Comparison of ENCODE assay signal across 1 cellular context in the genomic region with DNA sequence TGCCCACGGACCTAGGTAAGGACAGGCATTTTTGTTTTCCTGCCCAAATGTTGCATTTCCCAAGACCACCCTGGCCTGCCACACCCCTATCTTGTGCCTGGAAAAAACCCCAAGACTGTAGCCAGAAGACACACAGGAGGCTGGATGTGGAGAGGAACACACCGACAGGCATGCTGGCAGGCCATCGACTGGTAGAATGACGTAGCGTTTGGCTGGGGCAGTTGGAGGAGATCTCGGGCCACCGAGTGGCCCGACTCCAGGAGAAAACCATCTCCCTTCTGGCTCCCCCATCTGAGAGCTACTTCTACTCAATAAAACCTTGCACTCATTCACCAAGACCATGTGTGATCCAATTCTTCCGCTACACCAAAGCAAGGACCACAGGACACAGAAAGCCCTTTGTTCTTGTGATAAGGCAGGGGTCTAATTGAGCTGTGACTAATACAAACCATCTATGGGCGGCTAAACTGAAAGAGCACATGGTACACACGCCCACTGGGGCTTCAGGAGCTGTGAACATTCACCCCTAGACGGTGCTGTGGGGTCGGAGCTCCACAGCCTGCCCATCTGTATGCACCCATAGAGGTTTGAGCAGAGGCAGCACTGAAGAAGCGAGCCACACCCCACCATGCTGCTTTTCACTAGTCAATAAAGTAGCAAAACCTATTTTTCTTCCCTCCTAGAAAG.
TF ChIP-seq lines count a peak whose summit lies in the region.

No MANE protein-coding gene starts in this region.

TF ChIP-seq in K562, 482 proteins besides CTCF, POLR2A, EP300 and RAD21 (continued from another document and continues in another):
- TF ChIP-seq, protein P1, sequence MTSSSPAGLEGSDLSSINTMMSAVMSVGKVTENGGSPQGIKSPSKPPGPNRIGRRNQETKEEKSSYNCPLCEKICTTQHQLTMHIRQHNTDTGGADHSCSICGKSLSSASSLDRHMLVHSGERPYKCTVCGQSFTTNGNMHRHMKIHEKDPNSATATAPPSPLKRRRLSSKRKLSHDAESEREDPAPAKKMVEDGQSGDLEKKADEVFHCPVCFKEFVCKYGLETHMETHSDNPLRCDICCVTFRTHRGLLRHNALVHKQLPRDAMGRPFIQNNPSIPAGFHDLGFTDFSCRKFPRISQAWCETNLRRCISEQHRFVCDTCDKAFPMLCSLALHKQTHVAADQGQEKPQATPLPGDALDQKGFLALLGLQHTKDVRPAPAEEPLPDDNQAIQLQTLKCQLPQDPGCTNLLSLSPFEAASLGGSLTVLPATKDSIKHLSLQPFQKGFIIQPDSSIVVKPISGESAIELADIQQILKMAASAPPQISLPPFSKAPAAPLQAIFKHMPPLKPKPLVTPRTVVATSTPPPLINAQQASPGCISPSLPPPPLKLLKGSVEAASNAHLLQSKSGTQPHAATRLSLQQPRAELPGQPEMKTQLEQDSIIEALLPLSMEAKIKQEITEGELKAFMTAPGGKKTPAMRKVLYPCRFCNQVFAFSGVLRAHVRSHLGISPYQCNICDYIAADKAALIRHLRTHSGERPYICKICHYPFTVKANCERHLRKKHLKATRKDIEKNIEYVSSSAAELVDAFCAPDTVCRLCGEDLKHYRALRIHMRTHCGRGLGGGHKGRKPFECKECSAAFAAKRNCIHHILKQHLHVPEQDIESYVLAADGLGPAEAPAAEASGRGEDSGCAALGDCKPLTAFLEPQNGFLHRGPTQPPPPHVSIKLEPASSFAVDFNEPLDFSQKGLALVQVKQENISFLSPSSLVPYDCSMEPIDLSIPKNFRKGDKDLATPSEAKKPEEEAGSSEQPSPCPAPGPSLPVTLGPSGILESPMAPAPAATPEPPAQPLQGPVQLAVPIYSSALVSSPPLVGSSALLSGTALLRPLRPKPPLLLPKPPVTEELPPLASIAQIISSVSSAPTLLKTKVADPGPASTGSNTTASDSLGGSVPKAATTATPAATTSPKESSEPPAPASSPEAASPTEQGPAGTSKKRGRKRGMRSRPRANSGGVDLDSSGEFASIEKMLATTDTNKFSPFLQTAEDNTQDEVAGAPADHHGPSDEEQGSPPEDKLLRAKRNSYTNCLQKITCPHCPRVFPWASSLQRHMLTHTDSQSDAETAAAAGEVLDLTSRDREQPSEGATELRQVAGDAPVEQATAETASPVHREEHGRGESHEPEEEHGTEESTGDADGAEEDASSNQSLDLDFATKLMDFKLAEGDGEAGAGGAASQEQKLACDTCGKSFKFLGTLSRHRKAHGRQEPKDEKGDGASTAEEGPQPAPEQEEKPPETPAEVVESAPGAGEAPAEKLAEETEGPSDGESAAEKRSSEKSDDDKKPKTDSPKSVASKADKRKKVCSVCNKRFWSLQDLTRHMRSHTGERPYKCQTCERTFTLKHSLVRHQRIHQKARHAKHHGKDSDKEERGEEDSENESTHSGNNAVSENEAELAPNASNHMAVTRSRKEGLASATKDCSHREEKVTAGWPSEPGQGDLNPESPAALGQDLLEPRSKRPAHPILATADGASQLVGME (CRISPR knock-in tag; IDR thresholded peaks at IDR 0.05), result no peak
- no peak for TF ChIP-seq TEAD1 (CRISPR knock-in tag; IDR thresholded peaks at IDR 0.05)
- no peak for TF ChIP-seq GATAD2A (IDR thresholded peaks at IDR 0.05)
- no peak for TF ChIP-seq ZNF197 (CRISPR knock-in tag; IDR thresholded peaks at IDR 0.05; ENCODE audit: low read depth)
- no peak for TF ChIP-seq CCAR2 (IDR thresholded peaks at IDR 0.05; ENCODE audit: low read depth, low read length)
- TF ChIP-seq DIDO1 (tag; IDR thresholded peaks at IDR 0.05; ENCODE audit: low read depth), result no peak
- no peak for TF ChIP-seq NBN (IDR thresholded peaks at IDR 0.05; ENCODE audit: low read depth)
- no peak for TF ChIP-seq ZFP1 (CRISPR knock-in tag; IDR thresholded peaks at IDR 0.05)
- no peak for TF ChIP-seq CBX8 (IDR thresholded peaks at IDR 0.05; ENCODE audit: borderline replicate concordance, extremely low read depth, low read depth, low read length, poor library complexity, severe bottlenecking)
- no peak for TF ChIP-seq ZNF282 (CRISPR knock-in tag; IDR thresholded peaks at IDR 0.05)
- TF ChIP-seq, protein P2, sequence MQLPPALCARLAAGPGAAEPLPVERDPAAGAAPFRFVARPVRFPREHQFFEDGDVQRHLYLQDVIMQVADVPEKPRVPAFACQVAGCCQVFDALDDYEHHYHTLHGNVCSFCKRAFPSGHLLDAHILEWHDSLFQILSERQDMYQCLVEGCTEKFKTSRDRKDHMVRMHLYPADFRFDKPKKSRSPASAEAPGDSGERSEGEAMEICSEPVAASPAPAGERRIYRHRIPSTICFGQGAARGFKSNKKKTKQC (CRISPR knock-in tag; IDR thresholded peaks at IDR 0.05), result no peak
- no peak for TF ChIP-seq HIVEP1 (CRISPR knock-in tag; IDR thresholded peaks at IDR 0.05)
- TF ChIP-seq FUS (optimal IDR thresholded peaks at IDR 0.05; ENCODE audit: low read depth, low read length), result no peak
- peak; percentile 40; the same call in 1 of the 2 replicates for TF ChIP-seq FOSL1 (tag; conservative IDR thresholded peaks at IDR 0.05)
- TF ChIP-seq L3MBTL2 (IDR thresholded peaks at IDR 0.05), result peak; percentile 74
- no peak for TF ChIP-seq RBM14 (IDR thresholded peaks at IDR 0.05; ENCODE audit: borderline replicate concordance, insufficient read depth, low read depth, low read length)
- TF ChIP-seq, protein P3, sequence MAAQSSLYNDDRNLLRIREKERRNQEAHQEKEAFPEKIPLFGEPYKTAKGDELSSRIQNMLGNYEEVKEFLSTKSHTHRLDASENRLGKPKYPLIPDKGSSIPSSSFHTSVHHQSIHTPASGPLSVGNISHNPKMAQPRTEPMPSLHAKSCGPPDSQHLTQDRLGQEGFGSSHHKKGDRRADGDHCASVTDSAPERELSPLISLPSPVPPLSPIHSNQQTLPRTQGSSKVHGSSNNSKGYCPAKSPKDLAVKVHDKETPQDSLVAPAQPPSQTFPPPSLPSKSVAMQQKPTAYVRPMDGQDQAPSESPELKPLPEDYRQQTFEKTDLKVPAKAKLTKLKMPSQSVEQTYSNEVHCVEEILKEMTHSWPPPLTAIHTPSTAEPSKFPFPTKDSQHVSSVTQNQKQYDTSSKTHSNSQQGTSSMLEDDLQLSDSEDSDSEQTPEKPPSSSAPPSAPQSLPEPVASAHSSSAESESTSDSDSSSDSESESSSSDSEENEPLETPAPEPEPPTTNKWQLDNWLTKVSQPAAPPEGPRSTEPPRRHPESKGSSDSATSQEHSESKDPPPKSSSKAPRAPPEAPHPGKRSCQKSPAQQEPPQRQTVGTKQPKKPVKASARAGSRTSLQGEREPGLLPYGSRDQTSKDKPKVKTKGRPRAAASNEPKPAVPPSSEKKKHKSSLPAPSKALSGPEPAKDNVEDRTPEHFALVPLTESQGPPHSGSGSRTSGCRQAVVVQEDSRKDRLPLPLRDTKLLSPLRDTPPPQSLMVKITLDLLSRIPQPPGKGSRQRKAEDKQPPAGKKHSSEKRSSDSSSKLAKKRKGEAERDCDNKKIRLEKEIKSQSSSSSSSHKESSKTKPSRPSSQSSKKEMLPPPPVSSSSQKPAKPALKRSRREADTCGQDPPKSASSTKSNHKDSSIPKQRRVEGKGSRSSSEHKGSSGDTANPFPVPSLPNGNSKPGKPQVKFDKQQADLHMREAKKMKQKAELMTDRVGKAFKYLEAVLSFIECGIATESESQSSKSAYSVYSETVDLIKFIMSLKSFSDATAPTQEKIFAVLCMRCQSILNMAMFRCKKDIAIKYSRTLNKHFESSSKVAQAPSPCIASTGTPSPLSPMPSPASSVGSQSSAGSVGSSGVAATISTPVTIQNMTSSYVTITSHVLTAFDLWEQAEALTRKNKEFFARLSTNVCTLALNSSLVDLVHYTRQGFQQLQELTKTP (IDR thresholded peaks at IDR 0.05; ENCODE audit: low read depth in 1 of 2, partially characterized antibody in 2 of 2), result no peak
- TF ChIP-seq, protein P4, sequence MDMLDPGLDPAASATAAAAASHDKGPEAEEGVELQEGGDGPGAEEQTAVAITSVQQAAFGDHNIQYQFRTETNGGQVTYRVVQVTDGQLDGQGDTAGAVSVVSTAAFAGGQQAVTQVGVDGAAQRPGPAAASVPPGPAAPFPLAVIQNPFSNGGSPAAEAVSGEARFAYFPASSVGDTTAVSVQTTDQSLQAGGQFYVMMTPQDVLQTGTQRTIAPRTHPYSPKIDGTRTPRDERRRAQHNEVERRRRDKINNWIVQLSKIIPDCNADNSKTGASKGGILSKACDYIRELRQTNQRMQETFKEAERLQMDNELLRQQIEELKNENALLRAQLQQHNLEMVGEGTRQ (CRISPR knock-in tag; IDR thresholded peaks at IDR 0.05), result no peak
- no peak for TF ChIP-seq TBP (optimal IDR thresholded peaks at IDR 0.05; ENCODE audit: low read depth, low read length)
- no peak for TF ChIP-seq DPF2 (IDR thresholded peaks at IDR 0.05)
- peak in 1 of 2 experiments; percentile 50; a peak in 1 of 4 replicates for TF ChIP-seq FOXA3 (CRISPR knock-in tag; conservative IDR thresholded peaks at IDR 0.05 in 1 of 2, IDR thresholded peaks at IDR 0.05 in 1 of 2)
- TF ChIP-seq ZNF696 (CRISPR knock-in tag; conservative IDR thresholded peaks at IDR 0.05), result no peak
- no peak for TF ChIP-seq PHB (CRISPR knock-in tag; IDR thresholded peaks at IDR 0.05)
- TF ChIP-seq, protein P5, sequence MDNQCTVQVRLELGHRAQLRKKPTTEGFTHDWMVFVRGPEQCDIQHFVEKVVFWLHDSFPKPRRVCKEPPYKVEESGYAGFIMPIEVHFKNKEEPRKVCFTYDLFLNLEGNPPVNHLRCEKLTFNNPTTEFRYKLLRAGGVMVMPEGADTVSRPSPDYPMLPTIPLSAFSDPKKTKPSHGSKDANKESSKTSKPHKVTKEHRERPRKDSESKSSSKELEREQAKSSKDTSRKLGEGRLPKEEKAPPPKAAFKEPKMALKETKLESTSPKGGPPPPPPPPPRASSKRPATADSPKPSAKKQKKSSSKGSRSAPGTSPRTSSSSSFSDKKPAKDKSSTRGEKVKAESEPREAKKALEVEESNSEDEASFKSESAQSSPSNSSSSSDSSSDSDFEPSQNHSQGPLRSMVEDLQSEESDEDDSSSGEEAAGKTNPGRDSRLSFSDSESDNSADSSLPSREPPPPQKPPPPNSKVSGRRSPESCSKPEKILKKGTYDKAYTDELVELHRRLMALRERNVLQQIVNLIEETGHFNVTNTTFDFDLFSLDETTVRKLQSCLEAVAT (IDR thresholded peaks at IDR 0.05), result no peak
- TF ChIP-seq, protein P6, sequence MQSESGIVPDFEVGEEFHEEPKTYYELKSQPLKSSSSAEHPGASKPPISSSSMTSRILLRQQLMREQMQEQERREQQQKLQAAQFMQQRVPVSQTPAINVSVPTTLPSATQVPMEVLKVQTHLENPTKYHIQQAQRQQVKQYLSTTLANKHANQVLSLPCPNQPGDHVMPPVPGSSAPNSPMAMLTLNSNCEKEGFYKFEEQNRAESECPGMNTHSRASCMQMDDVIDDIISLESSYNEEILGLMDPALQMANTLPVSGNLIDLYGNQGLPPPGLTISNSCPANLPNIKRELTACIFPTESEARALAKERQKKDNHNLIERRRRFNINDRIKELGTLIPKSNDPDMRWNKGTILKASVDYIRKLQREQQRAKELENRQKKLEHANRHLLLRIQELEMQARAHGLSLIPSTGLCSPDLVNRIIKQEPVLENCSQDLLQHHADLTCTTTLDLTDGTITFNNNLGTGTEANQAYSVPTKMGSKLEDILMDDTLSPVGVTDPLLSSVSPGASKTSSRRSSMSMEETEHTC (IDR thresholded peaks at IDR 0.05), result no peak
- TF ChIP-seq, protein P7, sequence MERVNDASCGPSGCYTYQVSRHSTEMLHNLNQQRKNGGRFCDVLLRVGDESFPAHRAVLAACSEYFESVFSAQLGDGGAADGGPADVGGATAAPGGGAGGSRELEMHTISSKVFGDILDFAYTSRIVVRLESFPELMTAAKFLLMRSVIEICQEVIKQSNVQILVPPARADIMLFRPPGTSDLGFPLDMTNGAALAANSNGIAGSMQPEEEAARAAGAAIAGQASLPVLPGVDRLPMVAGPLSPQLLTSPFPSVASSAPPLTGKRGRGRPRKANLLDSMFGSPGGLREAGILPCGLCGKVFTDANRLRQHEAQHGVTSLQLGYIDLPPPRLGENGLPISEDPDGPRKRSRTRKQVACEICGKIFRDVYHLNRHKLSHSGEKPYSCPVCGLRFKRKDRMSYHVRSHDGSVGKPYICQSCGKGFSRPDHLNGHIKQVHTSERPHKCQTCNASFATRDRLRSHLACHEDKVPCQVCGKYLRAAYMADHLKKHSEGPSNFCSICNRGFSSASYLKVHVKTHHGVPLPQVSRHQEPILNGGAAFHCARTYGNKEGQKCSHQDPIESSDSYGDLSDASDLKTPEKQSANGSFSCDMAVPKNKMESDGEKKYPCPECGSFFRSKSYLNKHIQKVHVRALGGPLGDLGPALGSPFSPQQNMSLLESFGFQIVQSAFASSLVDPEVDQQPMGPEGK (CRISPR knock-in tag; IDR thresholded peaks at IDR 0.05; ENCODE audit: borderline replicate concordance), result no peak
- TF ChIP-seq ZNF408 (CRISPR knock-in tag; IDR thresholded peaks at IDR 0.05; ENCODE audit: low read depth), result no peak
- TF ChIP-seq ZNF311 (CRISPR knock-in tag; IDR thresholded peaks at IDR 0.05), result no peak
- TF ChIP-seq DNMT1 (IDR thresholded peaks at IDR 0.05), result no peak
- TF ChIP-seq SP2 (IDR thresholded peaks at IDR 0.05; ENCODE audit: extremely low read depth, low read depth, low read length, poor library complexity, severe bottlenecking), result peak; percentile 15
- TF ChIP-seq MYC (IDR thresholded peaks at IDR 0.05; ENCODE audit: low read depth, low read length), result peak; percentile 75
- TF ChIP-seq MYC (CRISPR knock-in tag; IDR thresholded peaks at IDR 0.05; ENCODE audit: borderline replicate concordance, low read depth), result no peak
- no peak for TF ChIP-seq TARDBP (IDR thresholded peaks at IDR 0.05)
- TF ChIP-seq, protein P8, sequence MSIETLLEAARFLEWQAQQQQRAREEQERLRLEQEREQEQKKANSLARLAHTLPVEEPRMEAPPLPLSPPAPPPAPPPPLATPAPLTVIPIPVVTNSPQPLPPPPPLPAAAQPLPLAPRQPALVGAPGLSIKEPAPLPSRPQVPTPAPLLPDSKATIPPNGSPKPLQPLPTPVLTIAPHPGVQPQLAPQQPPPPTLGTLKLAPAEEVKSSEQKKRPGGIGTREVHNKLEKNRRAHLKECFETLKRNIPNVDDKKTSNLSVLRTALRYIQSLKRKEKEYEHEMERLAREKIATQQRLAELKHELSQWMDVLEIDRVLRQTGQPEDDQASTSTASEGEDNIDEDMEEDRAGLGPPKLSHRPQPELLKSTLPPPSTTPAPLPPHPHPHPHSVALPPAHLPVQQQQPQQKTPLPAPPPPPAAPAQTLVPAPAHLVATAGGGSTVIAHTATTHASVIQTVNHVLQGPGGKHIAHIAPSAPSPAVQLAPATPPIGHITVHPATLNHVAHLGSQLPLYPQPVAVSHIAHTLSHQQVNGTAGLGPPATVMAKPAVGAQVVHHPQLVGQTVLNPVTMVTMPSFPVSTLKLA (conservative IDR thresholded peaks at IDR 0.05), result peak; percentile 60 to 72; a peak in 2 of 4 replicates
- 0 out of 2 replicates have a peak, but pooled peaks have one; percentile 25 for TF ChIP-seq EGR1 (conservative IDR thresholded peaks at IDR 0.05)
